8 cellular contexts compared by ENCODE assay signal in genomic region chr17:59521465-59522126, GRCh38. TPM values are rescaled to one million over a fixed set of nuclear protein-coding genes. Genes with fewer than 3 reads are reported as not detected.
DNase-seq lines count a peak whose midpoint lies in the region; ATAC-seq, FAIRE-seq and TF ChIP-seq lines count a peak whose summit lies in the region.

No MANE protein-coding gene starts in this region.

- intact Hi-C loops in prostate gland (cut with DNase I), result no loop called here
- intact Hi-C loops in uterus (cut with DNase I; ENCODE audit: low total_unique reads), result no loop called here

- H3K9me3 ChIP-seq in SK-N-MC (ENCODE audit: low read depth, low read length) (no peaks in the 10 kb centered on the region), prostate gland (no peaks in the 10 kb centered on the region), uterus (no peaks in the 10 kb centered on the region)

- peak; percentile 50 for DNase-seq in D721Med (ENCODE audit: insufficient read length, low spot score)
- peak; percentile 14 for DNase-seq in Jurkat, Clone E6-1 (ENCODE audit: low read depth, low spot score)
- no peak for DNase-seq in SK-N-MC (ENCODE audit: low read depth, low spot score)
- DNase-seq in activated naive CD4-positive, alpha-beta T cell treated with Interleukin-2 at 50 U/mL for 16 hours, result peak; percentile 60
- peak; percentile 73 for DNase-seq in glomerular visceral epithelial cell (ENCODE audit: extremely low spot score)
- peak; percentile 8 for DNase-seq in prostate gland (ENCODE audit: low spot score)
- peak; percentile 19 to 36 for DNase-seq in uterus

- no peak for FAIRE-seq in D721Med (lab: Jason Lieb, UNC)

- TF ChIP-seq POLR2A in prostate gland (IDR thresholded peaks at IDR 0.05) (no peak), uterus (IDR thresholded peaks at IDR 0.05) (no peak)

- H3K36me3 ChIP-seq in SK-N-MC (ENCODE audit: insufficient read depth, low read length) (no peaks in the 10 kb centered on the region), prostate gland (no peaks in the 10 kb centered on the region), uterus (no peaks in the 10 kb centered on the region)

- H3K4me1 ChIP-seq in prostate gland (replicated peaks) (no peaks in the 10 kb centered on the region), uterus (no peaks in the 10 kb centered on the region)

- H3K27ac ChIP-seq in SK-N-MC (no peak overlapping the region), prostate gland (no peak overlapping the region), uterus (no peak overlapping the region)

- 48% methylated on average over 12 of the region's 12 CpGs for WGBS in prostate gland

- H3K4me3 ChIP-seq in Jurkat, Clone E6-1 (ENCODE audit: low read length), result no peak overlapping the region
- peak overlapping the region; percentile 7; the same call in 1 of the 2 replicates for H3K4me3 ChIP-seq in SK-N-MC
- no peak overlapping the region for H3K4me3 ChIP-seq in prostate gland
- no peak overlapping the region for H3K4me3 ChIP-seq in uterus

- ATAC-seq in GM19395 (IDR thresholded peaks at IDR 0.05; ENCODE audit: unreplicated experiment), result no peak

- no peak overlapping the region for H3K9ac ChIP-seq in SK-N-MC (ENCODE audit: insufficient read length)

- H3K27me3 ChIP-seq in prostate gland (replicated peaks; ENCODE audit: insufficient read depth) (no peaks in the 10 kb centered on the region), uterus (no peaks in the 10 kb centered on the region)

- TF ChIP-seq CTCF in D721Med (IDR thresholded peaks at IDR 0.05; ENCODE audit: insufficient read depth, missing control alignments), result peak; percentile 96
- TF ChIP-seq CTCF in prostate gland (IDR thresholded peaks at IDR 0.05), result peak; percentile 56 to 77 (median 62)
- peak; percentile 58 to 76 (median 62) for TF ChIP-seq CTCF in uterus (IDR thresholded peaks at IDR 0.05)

RNA-seq across cellular contexts. Expression of gene DHX40, which starts 43.8 kb away (rescaled TPM):
- 32.9 TPM for polyA plus RNA-seq in Jurkat, Clone E6-1 (2012; ENCODE audit: insufficient read depth, insufficient read length)
- total RNA-seq in prostate gland, result 10 to 100 TPM; 43.7 to 53.7 TPM
- 100 to 1,000 TPM in 1 of 4 donors, 10 to 100 TPM in 3; 15.0 to 113 (median 29.8) TPM for total RNA-seq in uterus
